8 cellular contexts compared by ENCODE assay signal in the genomic region with DNA sequence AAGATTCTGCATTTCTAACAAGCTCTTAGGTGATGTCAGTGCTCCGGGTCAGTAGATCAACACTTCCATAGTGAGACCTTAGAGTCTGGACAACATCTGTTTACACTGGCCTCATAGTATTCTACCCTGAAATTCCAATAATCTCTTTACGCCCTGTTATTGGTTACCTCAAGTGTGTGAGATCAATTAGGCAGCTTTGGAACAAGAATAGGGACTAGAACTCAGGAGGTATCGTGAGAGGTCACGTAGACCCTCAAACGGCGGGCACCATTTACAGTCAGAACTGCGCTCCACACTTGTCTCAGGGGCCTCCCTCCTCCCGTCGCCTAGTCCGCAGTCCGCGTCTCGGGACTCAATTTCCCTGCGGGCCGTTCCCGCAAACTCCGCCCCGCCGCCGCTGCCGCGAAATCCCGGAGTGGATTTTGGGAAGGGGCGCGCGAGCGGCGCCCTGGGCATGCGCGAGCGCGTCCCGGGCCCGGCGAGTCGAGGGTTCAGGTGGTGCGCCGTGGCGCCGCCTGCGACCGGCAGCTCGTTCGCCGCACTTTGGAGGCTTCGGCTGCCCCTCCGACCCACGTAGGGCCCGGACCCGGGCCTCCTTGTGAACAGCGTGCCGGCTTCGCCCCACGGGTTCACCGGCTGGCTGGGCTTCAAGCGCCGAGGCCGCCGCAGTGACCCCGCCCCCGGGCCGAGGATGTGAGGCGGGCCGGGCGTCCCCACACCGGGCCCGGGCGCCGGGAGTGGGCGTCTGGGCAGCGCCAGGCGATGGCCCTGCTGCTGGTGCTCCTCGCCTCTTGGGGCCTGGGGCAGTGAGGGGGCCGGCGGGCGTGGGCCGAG. TPM values are rescaled to one million over a fixed set of nuclear protein-coding genes. Genes with fewer than 3 reads are reported as not detected.
DNase-seq lines count a peak whose midpoint lies in the region; ATAC-seq and TF ChIP-seq lines count a peak whose summit lies in the region.

A gene with protein sequence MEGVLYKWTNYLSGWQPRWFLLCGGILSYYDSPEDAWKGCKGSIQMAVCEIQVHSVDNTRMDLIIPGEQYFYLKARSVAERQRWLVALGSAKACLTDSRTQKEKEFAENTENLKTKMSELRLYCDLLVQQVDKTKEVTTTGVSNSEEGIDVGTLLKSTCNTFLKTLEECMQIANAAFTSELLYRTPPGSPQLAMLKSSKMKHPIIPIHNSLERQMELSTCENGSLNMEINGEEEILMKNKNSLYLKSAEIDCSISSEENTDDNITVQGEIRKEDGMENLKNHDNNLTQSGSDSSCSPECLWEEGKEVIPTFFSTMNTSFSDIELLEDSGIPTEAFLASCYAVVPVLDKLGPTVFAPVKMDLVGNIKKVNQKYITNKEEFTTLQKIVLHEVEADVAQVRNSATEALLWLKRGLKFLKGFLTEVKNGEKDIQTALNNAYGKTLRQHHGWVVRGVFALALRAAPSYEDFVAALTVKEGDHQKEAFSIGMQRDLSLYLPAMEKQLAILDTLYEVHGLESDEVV (plus strand): TSS at position 498 of the 834 bp plus-strand sequence. CDS start 351 bp downstream, outside the sequence.

- no peaks in the 10 kb centered on the region for H3K27me3 ChIP-seq in duodenal mucosa (ENCODE audit: control insufficient read depth in 1 of 2, insufficient read depth in 2 of 2, low read length in 2 of 2)
- no peaks in the 10 kb centered on the region for H3K27me3 ChIP-seq in lower lobe of right lung (ENCODE audit: low read depth)

- peak within 1 kb of the TSS in 1 of 2 donors; percentile 94 for H3K4me3 Mint-ChIP-seq in CD14-positive monocyte
- H3K4me3 Mint-ChIP-seq in activated CD8-positive, alpha-beta T cell treated with anti-CD3 and anti-CD28 coated beads for 36 hours, result no peak within 1 kb of the TSS

- peaks cover 0 to 4% (median 3%) of the 10 kb centered on the region in 3 donors for H3K27me3 Mint-ChIP-seq in CD14-positive monocyte (ENCODE audit: low read depth in 3 of 3)
- H3K27me3 Mint-ChIP-seq in activated CD8-positive, alpha-beta T cell treated with anti-CD3 and anti-CD28 coated beads for 36 hours, result no peaks in the 10 kb centered on the region

- peaks cover 0 to 3% (median 0%) of the 10 kb centered on the region in 7 donors for H3K9me3 Mint-ChIP-seq in CD14-positive monocyte
- H3K9me3 Mint-ChIP-seq in activated CD8-positive, alpha-beta T cell treated with anti-CD3 and anti-CD28 coated beads for 36 hours, result no peaks in the 10 kb centered on the region

- H3K9ac ChIP-seq in duodenal mucosa (ENCODE audit: low read depth in 1 of 2, low read length in 2 of 2), result peak within 1 kb of the TSS; percentile 79

- H3K36me3 ChIP-seq in duodenal mucosa (ENCODE audit: control insufficient read depth in 1 of 2, insufficient read depth in 2 of 2, low read length in 2 of 2), result no peaks in the 10 kb centered on the region
- H3K36me3 ChIP-seq in lower lobe of right lung, result no peaks in the 10 kb centered on the region

- no peaks in the 10 kb centered on the region for H3K9me3 ChIP-seq in duodenal mucosa (ENCODE audit: control insufficient read depth in 1 of 2, low read length in 2 of 2)
- no peaks in the 10 kb centered on the region for H3K9me3 ChIP-seq in lower lobe of right lung

- ATAC-seq in GM19324 (IDR thresholded peaks at IDR 0.05; ENCODE audit: low FRiP score, unreplicated experiment), result peak; percentile 56
- peak; percentile 42 for ATAC-seq in HG03457 (IDR thresholded peaks at IDR 0.05; ENCODE audit: unreplicated experiment)
- peak; percentile 62 for ATAC-seq in activated CD8-positive, alpha-beta T cell treated with anti-CD3 and anti-CD28 coated beads for 36 hours
- ATAC-seq in lower lobe of right lung, result peak; percentile 86 to 91

- H3K27ac Mint-ChIP-seq in CD14-positive monocyte, result peak within 1 kb of the TSS; percentile 86 to 96 (median 94)
- H3K27ac Mint-ChIP-seq in activated CD8-positive, alpha-beta T cell treated with anti-CD3 and anti-CD28 coated beads for 36 hours, result peak within 1 kb of the TSS; percentile 90

- CTCF ChIA-PET in activated CD8-positive, alpha-beta T cell treated with anti-CD3 and anti-CD28 coated beads for 36 hours (lab: Charles Lee), result interaction anchor here (4.8 kb wide), 1 partner anchor 35 kb away, joined by 30 read pairs; no protein-coding TSS in a partner anchor

- H3K27ac ChIP-seq in duodenal mucosa (ENCODE audit: low read depth, low read length), result peak within 1 kb of the TSS; percentile 53
- H3K27ac ChIP-seq in lower lobe of right lung, result peak within 1 kb of the TSS; percentile 82

- H3K4me1 Mint-ChIP-seq in CD14-positive monocyte, result peaks cover 38% of the 10 kb centered on the region
- H3K4me1 Mint-ChIP-seq in activated CD8-positive, alpha-beta T cell treated with anti-CD3 and anti-CD28 coated beads for 36 hours (ENCODE audit: low read depth), result peaks cover 27% of the 10 kb centered on the region

- intact Hi-C loops in CD14-positive monocyte (cut with micrococcal nuclease), result loop anchor here (5.0 kb wide), 3 partner anchors 36 to 209 kb away; a partner anchor contains a TSS
- intact Hi-C loops in activated CD8-positive, alpha-beta T cell treated with anti-CD3 and anti-CD28 coated beads for 36 hours (cut with micrococcal nuclease), result no loop called here
- intact Hi-C loops in lower lobe of right lung (cut with DNase I), result no loop called here

- H3K4me3 ChIP-seq in duodenal mucosa (ENCODE audit: low read depth in 1 of 2, low read length in 2 of 2) (peak within 1 kb of the TSS; percentile 98 to 99), lower lobe of right lung (peak within 1 kb of the TSS; percentile 95)

- POLR2A ChIA-PET in activated CD8-positive, alpha-beta T cell treated with anti-CD3 and anti-CD28 coated beads for 36 hours (lab: Charles Lee), result interaction anchor here (0.5 to 1.5 kb wide), 8 partner anchors 9 to 335 kb away, joined by 3 to 6 read pairs (median 4); a partner anchor contains a TSS

- DNase-seq in CD14-positive monocyte (ENCODE audit: low spot score), result peak; percentile 76
- peak; percentile 82 to 87 for DNase-seq in NCI-H524 (lab: John Stamatoyannopoulos, UW)
- peak; percentile 86 for DNase-seq in activated CD8-positive, alpha-beta T cell treated with anti-CD3 and anti-CD28 coated beads for 36 hours
- DNase-seq in lower lobe of right lung, result peak; percentile 90
- peak; percentile 81 to 86 for DNase-seq in stimulated activated CD4-positive, alpha-beta T cell treated with anti-CD3 and anti-CD28 coated beads, Interleukin-4, amount 100 ng/mL, for 48 hours (ENCODE audit: low read depth in 2 of 2)

- no peak for TF ChIP-seq CTCF in CD14-positive monocyte (IDR thresholded peaks at IDR 0.05)
- no peak for TF ChIP-seq CTCF in activated CD8-positive, alpha-beta T cell treated with anti-CD3 and anti-CD28 coated beads for 36 hours (IDR thresholded peaks at IDR 0.05)
- no peak for TF ChIP-seq CTCF in lower lobe of right lung (IDR thresholded peaks at IDR 0.05)

- H3K36me3 Mint-ChIP-seq in CD14-positive monocyte, result peaks cover 0 to 2% of the 10 kb centered on the region in 2 donors
- H3K36me3 Mint-ChIP-seq in activated CD8-positive, alpha-beta T cell treated with anti-CD3 and anti-CD28 coated beads for 36 hours (ENCODE audit: low read depth), result peaks cover 3% of the 10 kb centered on the region

- H3K4me1 ChIP-seq in duodenal mucosa (ENCODE audit: control insufficient read depth in 1 of 2, insufficient read depth in 2 of 2, low read length in 2 of 2) (peaks cover 34 to 40% of the 10 kb centered on the region in 2 donors), lower lobe of right lung (peaks cover 50% of the 10 kb centered on the region)

RNA-seq across cellular contexts. Expression of the gene that starts here (rescaled TPM):
- polyA plus RNA-seq in CD14-positive monocyte, result 1 to 10 TPM; 2.4 to 2.7 TPM
- 10 to 100 TPM; 16.8 to 17.1 TPM for total RNA-seq in activated CD8-positive, alpha-beta T cell treated with anti-CD3 and anti-CD28 coated beads for 36 hours
- 8.8 TPM for total RNA-seq in lower lobe of right lung

Comparison
In these comparisons a context has a peak if more than half of its experiments do, and no peak if none do; other contexts are left out.
1. Peak in every context shown above with its lines: DNase-seq, ATAC-seq, H3K4me3 ChIP-seq and H3K27ac ChIP-seq.
2. intact Hi-C loops: an anchor here in CD14-positive monocyte (5.0 kb wide); none called in activated CD8-positive, alpha-beta T cell treated with anti-CD3 and anti-CD28 coated beads for 36 hours and lower lobe of right lung.